Comparison of ENCODE assay signal across 2 cellular contexts in the genomic region with DNA sequence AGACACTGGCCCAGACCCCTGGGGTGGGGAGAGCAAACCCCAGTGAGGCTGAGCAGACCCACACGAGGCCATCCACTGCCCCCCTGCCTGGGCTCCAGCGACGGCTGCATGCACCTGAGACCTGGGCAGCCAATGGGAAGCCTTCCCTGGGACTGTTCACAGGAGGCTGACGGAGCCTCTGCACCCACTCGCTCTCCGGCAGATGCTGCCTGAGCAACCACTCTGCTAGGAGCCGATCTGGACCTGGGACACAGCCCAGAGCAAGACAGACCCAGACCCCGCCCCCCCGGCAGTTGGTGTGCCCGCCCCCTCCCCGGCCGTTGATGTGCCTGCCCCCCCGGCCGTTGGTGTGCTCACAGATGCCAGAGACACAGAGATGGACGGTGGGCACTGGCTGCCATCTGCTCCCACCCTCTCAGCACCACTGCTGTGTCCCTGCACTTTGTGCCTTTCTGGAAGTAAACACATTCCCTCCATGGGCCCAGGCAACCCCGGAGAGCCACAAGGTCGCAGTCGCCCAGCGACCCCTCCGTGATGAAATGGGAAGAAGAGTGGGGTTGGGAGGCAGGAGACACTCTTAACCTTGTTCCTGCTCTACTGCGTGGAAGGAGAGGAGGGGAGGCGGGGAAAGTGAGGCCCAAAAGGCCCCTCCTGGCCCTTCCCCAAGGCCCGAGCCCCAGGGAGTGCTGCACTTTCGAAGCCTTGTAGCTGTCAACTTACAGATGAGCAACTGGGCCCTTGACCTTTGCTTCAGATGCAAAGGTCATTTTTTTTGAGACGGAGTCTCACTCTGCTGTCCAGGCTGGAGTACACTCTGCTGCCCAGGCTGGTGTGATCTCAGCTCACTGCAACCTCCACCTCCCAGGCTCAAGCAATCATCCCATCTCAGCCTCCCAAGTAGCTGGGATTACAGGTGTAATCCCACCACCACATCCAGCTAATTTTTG.
TF ChIP-seq lines count a peak whose summit lies in the region.

No MANE protein-coding gene starts in this region.

TF ChIP-seq in SK-N-SH, 30 proteins besides CTCF, POLR2A, EP300 and RAD21 (continued from another document):
- TF ChIP-seq ZBTB33 (IDR thresholded peaks at IDR 0.05; ENCODE audit: borderline replicate concordance, low read depth) (no peak), FOXJ3 (CRISPR knock-in tag; IDR thresholded peaks at IDR 0.05) (no peak), TEAD4 (IDR thresholded peaks at IDR 0.05; ENCODE audit: borderline replicate concordance, insufficient read depth) (no peak)

TF ChIP-seq in WTC11, 78 proteins besides CTCF, POLR2A, EP300 and RAD21 (continued from another document):
- TF ChIP-seq AFF4 (CRISPR knock-in tag; IDR thresholded peaks at IDR 0.05; ENCODE audit: borderline replicate concordance) = no peak
- TF ChIP-seq, protein P1, sequence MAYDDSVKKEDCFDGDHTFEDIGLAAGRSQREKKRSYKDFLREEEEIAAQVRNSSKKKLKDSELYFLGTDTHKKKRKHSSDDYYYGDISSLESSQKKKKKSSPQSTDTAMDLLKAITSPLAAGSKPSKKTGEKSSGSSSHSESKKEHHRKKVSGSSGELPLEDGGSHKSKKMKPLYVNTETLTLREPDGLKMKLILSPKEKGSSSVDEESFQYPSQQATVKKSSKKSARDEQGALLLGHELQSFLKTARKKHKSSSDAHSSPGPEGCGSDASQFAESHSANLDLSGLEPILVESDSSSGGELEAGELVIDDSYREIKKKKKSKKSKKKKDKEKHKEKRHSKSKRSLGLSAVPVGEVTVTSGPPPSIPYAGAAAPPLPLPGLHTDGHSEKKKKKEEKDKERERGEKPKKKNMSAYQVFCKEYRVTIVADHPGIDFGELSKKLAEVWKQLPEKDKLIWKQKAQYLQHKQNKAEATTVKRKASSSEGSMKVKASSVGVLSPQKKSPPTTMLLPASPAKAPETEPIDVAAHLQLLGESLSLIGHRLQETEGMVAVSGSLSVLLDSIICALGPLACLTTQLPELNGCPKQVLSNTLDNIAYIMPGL (CRISPR knock-in tag; IDR thresholded peaks at IDR 0.05) = no peak
- no peak for TF ChIP-seq ZNF232 (CRISPR knock-in tag; IDR thresholded peaks at IDR 0.05)
- TF ChIP-seq SOX15 (CRISPR knock-in tag; IDR thresholded peaks at IDR 0.05) = no peak
- no peak for TF ChIP-seq ZNF138 (CRISPR knock-in tag; conservative IDR thresholded peaks at IDR 0.05)
- TF ChIP-seq USF1 (CRISPR knock-in tag; IDR thresholded peaks at IDR 0.05) = no peak
- no peak for TF ChIP-seq MAX (CRISPR knock-in tag; IDR thresholded peaks at IDR 0.05)
- TF ChIP-seq TP53 (CRISPR knock-in tag; IDR thresholded peaks at IDR 0.05) = no peak
- TF ChIP-seq, protein P2, sequence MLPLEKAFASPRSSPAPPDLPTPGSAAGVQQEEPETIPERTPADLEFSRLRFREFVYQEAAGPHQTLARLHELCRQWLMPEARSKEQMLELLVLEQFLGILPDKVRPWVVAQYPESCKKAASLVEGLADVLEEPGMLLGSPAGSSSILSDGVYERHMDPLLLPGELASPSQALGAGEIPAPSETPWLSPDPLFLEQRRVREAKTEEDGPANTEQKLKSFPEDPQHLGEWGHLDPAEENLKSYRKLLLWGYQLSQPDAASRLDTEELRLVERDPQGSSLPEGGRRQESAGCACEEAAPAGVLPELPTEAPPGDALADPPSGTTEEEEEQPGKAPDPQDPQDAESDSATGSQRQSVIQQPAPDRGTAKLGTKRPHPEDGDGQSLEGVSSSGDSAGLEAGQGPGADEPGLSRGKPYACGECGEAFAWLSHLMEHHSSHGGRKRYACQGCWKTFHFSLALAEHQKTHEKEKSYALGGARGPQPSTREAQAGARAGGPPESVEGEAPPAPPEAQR (CRISPR knock-in tag; IDR thresholded peaks at IDR 0.05) = no peak
- no peak for TF ChIP-seq NFYB (CRISPR knock-in tag; conservative IDR thresholded peaks at IDR 0.05; ENCODE audit: low read depth)
- TF ChIP-seq GRHL2 (CRISPR knock-in tag; IDR thresholded peaks at IDR 0.05; ENCODE audit: insufficient replicate concordance, severe bottlenecking) = no peak
- TF ChIP-seq PRRX2 (CRISPR knock-in tag; IDR thresholded peaks at IDR 0.05) = no peak
- TF ChIP-seq CDX4 (CRISPR knock-in tag; IDR thresholded peaks at IDR 0.05; ENCODE audit: borderline replicate concordance) = no peak
- TF ChIP-seq FOXK1 (CRISPR knock-in tag; IDR thresholded peaks at IDR 0.05) = no peak
- no peak for TF ChIP-seq MXD4 (CRISPR knock-in tag; IDR thresholded peaks at IDR 0.05; ENCODE audit: borderline replicate concordance)
- no peak for TF ChIP-seq ZBTB21 (CRISPR knock-in tag; IDR thresholded peaks at IDR 0.05; ENCODE audit: borderline replicate concordance)
